ENCODE assay signal across 16 cellular contexts in the genomic region with DNA sequence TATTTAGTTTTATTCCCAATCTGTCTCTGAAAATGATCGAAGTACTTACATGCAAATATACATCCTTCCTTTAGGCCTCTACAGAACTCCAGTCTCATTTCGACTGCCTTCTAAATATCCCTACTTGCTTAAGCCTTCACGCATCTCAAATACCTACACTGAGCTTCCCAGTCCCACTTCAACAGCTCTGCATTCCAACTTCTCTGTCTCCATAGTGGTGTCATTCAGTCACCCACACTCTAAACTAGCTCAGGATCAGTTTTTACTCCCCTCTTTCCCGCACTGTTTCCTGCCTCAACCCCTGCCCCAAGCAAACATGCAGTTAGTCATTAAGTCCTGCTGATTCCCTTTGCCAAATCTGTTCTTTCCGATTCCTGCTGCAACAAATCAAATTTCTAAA.
"Had no signal": no experiment of that assay in that cellular context is flagged by ENCODE, and none has a peak within 500 bp of the region (broad histone marks: within the 10 kb centered on the region; RNA-seq: fewer than 3 reads in every experiment).

No MANE protein-coding gene starts in this region.

- H3K27me3 ChIP-seq: dorsolateral prefrontal cortex, heart right ventricle, spleen, tibial artery, upper lobe of left lung had no signal

- H3K4me1 ChIP-seq: spleen had no signal

- H3K27ac ChIP-seq: spleen, tibial artery, upper lobe of left lung had no signal

- H3K4me3 ChIP-seq: dorsolateral prefrontal cortex, heart right ventricle, mucosa of descending colon, spleen, tibial artery, upper lobe of left lung had no signal

- H3K9me3 ChIP-seq: heart right ventricle, mucosa of descending colon, spleen, tibial artery, upper lobe of left lung had no signal

- DNase-seq: cortex of kidney; dorsolateral prefrontal cortex; effector CD8-positive, alpha-beta T cell; foreskin melanocyte; heart right ventricle; left colon; mammary epithelial cell; mucosa of descending colon; naive thymus-derived CD8-positive, alpha-beta T cell; posterior cingulate gyrus; spleen; stimulated activated CD4-positive, alpha-beta T cell treated with anti-CD3 and anti-CD28 coated beads, Interleukin-15, amount 100 ng/mL, for 24 hours; stimulated activated CD4-positive, alpha-beta T cell treated with anti-CD3 and anti-CD28 coated beads, Interleukin-1b, Interleukin-23, amount 100 ng/mL, for 48 hours; stimulated activated CD4-positive, alpha-beta T cell treated with anti-CD3 and anti-CD28 coated beads, Interleukin-4, amount 100 ng/mL, for 24 hours; tibial artery; upper lobe of left lung had no signal

- H3K36me3 ChIP-seq: heart right ventricle, spleen, tibial artery, upper lobe of left lung had no signal
